In genomic region chr7:116180302-116180701, GRCh38 we compare ENCODE assay signal across 1 cellular context.
TF ChIP-seq lines count a peak whose summit lies in the region.

No MANE protein-coding gene starts in this region.

TF ChIP-seq in WTC11, 78 proteins besides CTCF, POLR2A, EP300 and RAD21 (continued from another document):
- no peak for TF ChIP-seq ZNF281 (CRISPR knock-in tag; IDR thresholded peaks at IDR 0.05)
